13 cellular contexts compared by ENCODE assay signal in genomic region chr17:21718971-21719370, GRCh38. TPM values are rescaled to one million over a fixed set of nuclear protein-coding genes. Genes with fewer than 3 reads are reported as not detected.
"Had no signal": no experiment of that assay in that cellular context is flagged by ENCODE, and none has a peak within 500 bp of the region (broad histone marks: within the 10 kb centered on the region; RNA-seq: fewer than 3 reads in every experiment).

No MANE protein-coding gene starts in this region.

RNA-seq across cellular contexts. Expression of gene KCNJ18, which starts 26.6 kb away (rescaled TPM):
- total RNA-seq: stomach, subcutaneous adipose tissue, temporal lobe, thoracic aorta, thyroid gland, tibial nerve, transverse colon, upper lobe of left lung, upper lobe of right lung, ureter, urinary bladder, uterus, vagina had no signal
- polyA plus RNA-seq: stomach, urinary bladder had no signal
